Comparison of ENCODE assay signal across 1 cellular context in the genomic region with DNA sequence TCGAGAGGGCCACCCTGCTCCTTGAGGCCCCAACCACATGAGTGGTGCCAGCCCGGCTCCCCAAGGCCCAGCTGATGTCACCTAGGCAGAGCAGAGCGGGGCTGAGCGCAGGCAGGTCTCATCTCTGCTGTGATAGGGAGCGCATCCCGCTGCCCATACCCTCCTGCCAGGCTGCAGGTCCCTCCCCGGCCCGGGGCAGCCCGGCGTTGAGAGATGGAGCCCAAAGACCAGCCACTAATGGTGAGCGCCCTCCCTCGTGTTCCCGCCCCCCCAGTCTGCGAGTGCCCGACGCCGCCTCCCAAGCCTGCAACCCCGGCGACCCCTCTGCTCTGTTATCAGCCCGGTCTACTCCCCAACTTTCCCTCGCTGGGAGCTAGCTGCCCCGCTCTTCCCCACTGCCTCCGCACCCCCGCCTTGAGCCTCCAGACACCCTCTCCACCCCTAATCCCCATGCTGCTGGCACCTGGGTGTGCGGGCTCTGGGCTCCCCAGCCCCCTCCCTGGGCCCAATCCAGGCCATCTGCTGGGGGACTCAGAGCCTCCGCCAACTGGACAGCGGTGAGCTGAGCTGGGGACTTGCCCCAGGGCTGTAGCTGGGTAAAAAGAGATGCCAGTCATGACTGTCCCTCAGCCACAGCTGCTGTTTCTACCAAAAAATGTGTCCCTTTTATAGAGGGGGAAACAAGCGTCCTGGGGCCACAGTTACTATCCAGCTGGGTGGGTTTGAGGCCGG.
TF ChIP-seq lines count a peak whose summit lies in the region.

No MANE protein-coding gene starts in this region.

TF ChIP-seq in GM23338, 12 proteins besides CTCF, POLR2A, EP300 and RAD21 (continued from another document):
- TF ChIP-seq, protein P1, sequence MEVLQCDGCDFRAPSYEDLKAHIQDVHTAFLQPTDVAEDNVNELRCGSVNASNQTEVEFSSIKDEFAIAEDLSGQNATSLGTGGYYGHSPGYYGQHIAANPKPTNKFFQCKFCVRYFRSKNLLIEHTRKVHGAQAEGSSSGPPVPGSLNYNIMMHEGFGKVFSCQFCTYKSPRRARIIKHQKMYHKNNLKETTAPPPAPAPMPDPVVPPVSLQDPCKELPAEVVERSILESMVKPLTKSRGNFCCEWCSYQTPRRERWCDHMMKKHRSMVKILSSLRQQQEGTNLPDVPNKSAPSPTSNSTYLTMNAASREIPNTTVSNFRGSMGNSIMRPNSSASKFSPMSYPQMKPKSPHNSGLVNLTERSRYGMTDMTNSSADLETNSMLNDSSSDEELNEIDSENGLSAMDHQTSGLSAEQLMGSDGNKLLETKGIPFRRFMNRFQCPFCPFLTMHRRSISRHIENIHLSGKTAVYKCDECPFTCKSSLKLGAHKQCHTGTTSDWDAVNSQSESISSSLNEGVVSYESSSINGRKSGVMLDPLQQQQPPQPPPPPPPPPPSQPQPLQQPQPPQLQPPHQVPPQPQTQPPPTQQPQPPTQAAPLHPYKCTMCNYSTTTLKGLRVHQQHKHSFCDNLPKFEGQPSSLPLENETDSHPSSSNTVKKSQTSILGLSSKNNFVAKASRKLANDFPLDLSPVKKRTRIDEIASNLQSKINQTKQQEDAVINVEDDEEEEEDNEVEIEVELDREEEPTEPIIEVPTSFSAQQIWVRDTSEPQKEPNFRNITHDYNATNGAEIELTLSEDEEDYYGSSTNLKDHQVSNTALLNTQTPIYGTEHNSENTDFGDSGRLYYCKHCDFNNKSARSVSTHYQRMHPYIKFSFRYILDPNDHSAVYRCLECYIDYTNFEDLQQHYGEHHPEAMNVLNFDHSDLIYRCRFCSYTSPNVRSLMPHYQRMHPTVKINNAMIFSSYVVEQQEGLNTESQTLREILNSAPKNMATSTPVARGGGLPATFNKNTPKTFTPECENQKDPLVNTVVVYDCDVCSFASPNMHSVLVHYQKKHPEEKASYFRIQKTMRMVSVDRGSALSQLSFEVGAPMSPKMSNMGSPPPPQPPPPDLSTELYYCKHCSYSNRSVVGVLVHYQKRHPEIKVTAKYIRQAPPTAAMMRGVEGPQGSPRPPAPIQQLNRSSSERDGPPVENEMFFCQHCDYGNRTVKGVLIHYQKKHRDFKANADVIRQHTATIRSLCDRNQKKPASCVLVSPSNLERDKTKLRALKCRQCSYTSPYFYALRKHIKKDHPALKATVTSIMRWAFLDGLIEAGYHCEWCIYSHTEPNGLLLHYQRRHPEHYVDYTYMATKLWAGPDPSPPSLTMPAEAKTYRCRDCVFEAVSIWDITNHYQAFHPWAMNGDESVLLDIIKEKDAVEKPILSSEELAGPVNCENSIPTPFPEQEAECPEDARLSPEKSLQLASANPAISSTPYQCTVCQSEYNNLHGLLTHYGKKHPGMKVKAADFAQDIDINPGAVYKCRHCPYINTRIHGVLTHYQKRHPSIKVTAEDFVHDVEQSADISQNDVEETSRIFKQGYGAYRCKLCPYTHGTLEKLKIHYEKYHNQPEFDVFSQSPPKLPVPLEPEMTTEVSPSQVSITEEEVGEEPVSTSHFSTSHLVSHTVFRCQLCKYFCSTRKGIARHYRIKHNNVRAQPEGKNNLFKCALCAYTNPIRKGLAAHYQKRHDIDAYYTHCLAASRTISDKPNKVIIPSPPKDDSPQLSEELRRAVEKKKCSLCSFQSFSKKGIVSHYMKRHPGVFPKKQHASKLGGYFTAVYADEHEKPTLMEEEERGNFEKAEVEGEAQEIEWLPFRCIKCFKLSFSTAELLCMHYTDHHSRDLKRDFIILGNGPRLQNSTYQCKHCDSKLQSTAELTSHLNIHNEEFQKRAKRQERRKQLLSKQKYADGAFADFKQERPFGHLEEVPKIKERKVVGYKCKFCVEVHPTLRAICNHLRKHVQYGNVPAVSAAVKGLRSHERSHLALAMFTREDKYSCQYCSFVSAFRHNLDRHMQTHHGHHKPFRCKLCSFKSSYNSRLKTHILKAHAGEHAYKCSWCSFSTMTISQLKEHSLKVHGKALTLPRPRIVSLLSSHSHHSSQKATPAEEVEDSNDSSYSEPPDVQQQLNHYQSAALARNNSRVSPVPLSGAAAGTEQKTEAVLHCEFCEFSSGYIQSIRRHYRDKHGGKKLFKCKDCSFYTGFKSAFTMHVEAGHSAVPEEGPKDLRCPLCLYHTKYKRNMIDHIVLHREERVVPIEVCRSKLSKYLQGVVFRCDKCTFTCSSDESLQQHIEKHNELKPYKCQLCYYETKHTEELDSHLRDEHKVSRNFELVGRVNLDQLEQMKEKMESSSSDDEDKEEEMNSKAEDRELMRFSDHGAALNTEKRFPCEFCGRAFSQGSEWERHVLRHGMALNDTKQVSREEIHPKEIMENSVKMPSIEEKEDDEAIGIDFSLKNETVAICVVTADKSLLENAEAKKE (CRISPR knock-in tag; IDR thresholded peaks at IDR 0.05): no peak
- no peak for TF ChIP-seq ZNF114 (CRISPR knock-in tag; IDR thresholded peaks at IDR 0.05)
- no peak for TF ChIP-seq JUNB (IDR thresholded peaks at IDR 0.05; ENCODE audit: unreplicated experiment)
- no peak for TF ChIP-seq CREB1 (CRISPR knock-in tag; IDR thresholded peaks at IDR 0.05; ENCODE audit: low read depth)
- TF ChIP-seq STAT1 (IDR thresholded peaks at IDR 0.05; ENCODE audit: unreplicated experiment): no peak
- TF ChIP-seq, protein P2, sequence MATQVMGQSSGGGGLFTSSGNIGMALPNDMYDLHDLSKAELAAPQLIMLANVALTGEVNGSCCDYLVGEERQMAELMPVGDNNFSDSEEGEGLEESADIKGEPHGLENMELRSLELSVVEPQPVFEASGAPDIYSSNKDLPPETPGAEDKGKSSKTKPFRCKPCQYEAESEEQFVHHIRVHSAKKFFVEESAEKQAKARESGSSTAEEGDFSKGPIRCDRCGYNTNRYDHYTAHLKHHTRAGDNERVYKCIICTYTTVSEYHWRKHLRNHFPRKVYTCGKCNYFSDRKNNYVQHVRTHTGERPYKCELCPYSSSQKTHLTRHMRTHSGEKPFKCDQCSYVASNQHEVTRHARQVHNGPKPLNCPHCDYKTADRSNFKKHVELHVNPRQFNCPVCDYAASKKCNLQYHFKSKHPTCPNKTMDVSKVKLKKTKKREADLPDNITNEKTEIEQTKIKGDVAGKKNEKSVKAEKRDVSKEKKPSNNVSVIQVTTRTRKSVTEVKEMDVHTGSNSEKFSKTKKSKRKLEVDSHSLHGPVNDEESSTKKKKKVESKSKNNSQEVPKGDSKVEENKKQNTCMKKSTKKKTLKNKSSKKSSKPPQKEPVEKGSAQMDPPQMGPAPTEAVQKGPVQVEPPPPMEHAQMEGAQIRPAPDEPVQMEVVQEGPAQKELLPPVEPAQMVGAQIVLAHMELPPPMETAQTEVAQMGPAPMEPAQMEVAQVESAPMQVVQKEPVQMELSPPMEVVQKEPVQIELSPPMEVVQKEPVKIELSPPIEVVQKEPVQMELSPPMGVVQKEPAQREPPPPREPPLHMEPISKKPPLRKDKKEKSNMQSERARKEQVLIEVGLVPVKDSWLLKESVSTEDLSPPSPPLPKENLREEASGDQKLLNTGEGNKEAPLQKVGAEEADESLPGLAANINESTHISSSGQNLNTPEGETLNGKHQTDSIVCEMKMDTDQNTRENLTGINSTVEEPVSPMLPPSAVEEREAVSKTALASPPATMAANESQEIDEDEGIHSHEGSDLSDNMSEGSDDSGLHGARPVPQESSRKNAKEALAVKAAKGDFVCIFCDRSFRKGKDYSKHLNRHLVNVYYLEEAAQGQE (IDR thresholded peaks at IDR 0.05; ENCODE audit: unreplicated experiment): no peak
- no peak for TF ChIP-seq EZH2phosphoT487 (IDR thresholded peaks at IDR 0.05; ENCODE audit: unreplicated experiment)
- TF ChIP-seq, protein P3, sequence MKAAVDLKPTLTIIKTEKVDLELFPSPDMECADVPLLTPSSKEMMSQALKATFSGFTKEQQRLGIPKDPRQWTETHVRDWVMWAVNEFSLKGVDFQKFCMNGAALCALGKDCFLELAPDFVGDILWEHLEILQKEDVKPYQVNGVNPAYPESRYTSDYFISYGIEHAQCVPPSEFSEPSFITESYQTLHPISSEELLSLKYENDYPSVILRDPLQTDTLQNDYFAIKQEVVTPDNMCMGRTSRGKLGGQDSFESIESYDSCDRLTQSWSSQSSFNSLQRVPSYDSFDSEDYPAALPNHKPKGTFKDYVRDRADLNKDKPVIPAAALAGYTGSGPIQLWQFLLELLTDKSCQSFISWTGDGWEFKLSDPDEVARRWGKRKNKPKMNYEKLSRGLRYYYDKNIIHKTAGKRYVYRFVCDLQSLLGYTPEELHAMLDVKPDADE (IDR thresholded peaks at IDR 0.05): no peak
- TF ChIP-seq ZNF331 (CRISPR knock-in tag; IDR thresholded peaks at IDR 0.05; ENCODE audit: low read depth): no peak
- no peak for TF ChIP-seq POLR2AphosphoS5 (IDR thresholded peaks at IDR 0.05; ENCODE audit: low read depth)
- no peak for TF ChIP-seq NANOG (IDR thresholded peaks at IDR 0.05; ENCODE audit: borderline replicate concordance)
